ENCODE assay signal across 8 cellular contexts in genomic region chr12:105420659-105421240, GRCh38.
DNase-seq lines count a peak whose midpoint lies in the region; ATAC-seq and FAIRE-seq lines count a peak whose summit lies in the region.

No MANE protein-coding gene starts in this region.

- peak; percentile 34 for DNase-seq in NCI-H82 treated with DMSO at 0.1 percent for 48 hours (lab: John Stamatoyannopoulos, UW; ENCODE audit: unreplicated experiment)
- peak; percentile 11 to 14 for DNase-seq in activated CD8-positive, alpha-beta memory T cell treated with anti-CD3 and anti-CD28 coated beads for 4 hours (ENCODE audit: low read depth in 2 of 2)
- peak; percentile 74 for DNase-seq in midbrain (lab: John Stamatoyannopoulos, UW)
- DNase-seq in stimulated activated CD8-positive, alpha-beta memory T cell treated with anti-CD3 and anti-CD28 coated beads, Interleukin-4, amount 100 ng/mL, for 48 hours = peak; percentile 81

- FAIRE-seq in G401.6 (lab: Jason Lieb, UNC) (peak; percentile 97), endometrium (lab: Jason Lieb, UNC) (peak; percentile 41)

- peak; percentile 62 for ATAC-seq in HG03571 (IDR thresholded peaks at IDR 0.05; ENCODE audit: unreplicated experiment)
- no peak for ATAC-seq in HG03457 (IDR thresholded peaks at IDR 0.05; ENCODE audit: unreplicated experiment)

Comparison
In these comparisons a context has a peak if more than half of its experiments do, and no peak if none do; other contexts are left out.
1. DNase-seq: peak in every context shown above with its lines; median percentile 81 in stimulated activated CD8-positive, alpha-beta memory T cell treated with anti-CD3 and anti-CD28 coated beads, Interleukin-4, amount 100 ng/mL, for 48 hours; 74 in midbrain; 34 in NCI-H82 treated with DMSO at 0.1 percent for 48 hours; 12 in activated CD8-positive, alpha-beta memory T cell treated with anti-CD3 and anti-CD28 coated beads for 4 hours.